17 cellular contexts compared by ENCODE assay signal in the genomic region with DNA sequence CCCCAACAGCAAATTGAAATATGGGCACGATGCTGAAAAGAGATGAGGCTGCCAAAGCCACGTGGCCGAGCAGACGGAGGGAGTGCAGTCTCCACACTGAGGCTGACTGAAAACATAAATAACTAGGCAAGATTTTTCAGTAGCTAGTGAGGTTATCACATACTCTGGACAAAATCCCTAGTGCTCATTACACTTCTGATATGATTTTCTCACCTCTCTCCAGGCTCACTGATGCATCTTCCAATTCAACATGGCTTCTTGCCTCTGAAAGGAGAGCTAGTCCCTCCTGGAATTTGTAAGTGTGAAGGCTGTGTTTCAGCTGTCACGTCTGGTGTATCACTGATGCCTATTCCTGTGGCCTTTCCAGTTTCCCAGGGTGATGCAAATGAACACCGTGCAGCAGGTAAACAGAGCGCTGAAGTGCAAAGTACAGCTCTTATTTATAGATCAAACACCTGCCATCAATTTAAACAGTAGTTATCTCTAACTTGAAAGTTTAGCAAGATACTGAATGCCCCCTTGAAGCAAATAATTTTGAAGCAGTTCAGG.
DNase-seq lines count a peak whose midpoint lies in the region; ATAC-seq, FAIRE-seq and TF ChIP-seq lines count a peak whose summit lies in the region.
"Had no signal": no experiment of that assay in that cellular context is flagged by ENCODE, and none has a peak within 500 bp of the region (broad histone marks: within the 10 kb centered on the region; RNA-seq: fewer than 3 reads in every experiment).

No MANE protein-coding gene starts in this region.

- H3K4me1 Mint-ChIP-seq in chondrocyte (ENCODE audit: low read depth): no peaks in the 10 kb centered on the region

- FAIRE-seq in islet of Langerhans (lab: Jason Lieb, UNC): peak; percentile 89
- FAIRE-seq: colon, K562 had no signal

- H3K36me3 Mint-ChIP-seq in chondrocyte (ENCODE audit: low read depth): peaks cover 3% of the 10 kb centered on the region
- H3K36me3 Mint-ChIP-seq: stimulated activated naive B cell treated with anti-CD40 and anti-IgM and Interleukin-4, amounts not matched to agents 10 μg/mL and 1 μg/mL and 100 μg/mL, for 72 hours had no signal

- H3K27ac Mint-ChIP-seq in chondrocyte (ENCODE audit: unreplicated experiment): no peak overlapping the region
- H3K27ac Mint-ChIP-seq: activated naive CD8-positive, alpha-beta T cell had no signal

- H3K4me3 ChIP-seq in foreskin fibroblast (ENCODE audit: low read depth in 1 of 2, low read length in 2 of 2): no peak overlapping the region
- H3K4me3 ChIP-seq: K562 had no signal

- peak; percentile 25 for ATAC-seq in HG02798 (IDR thresholded peaks at IDR 0.05; ENCODE audit: poor library complexity, unreplicated experiment)
- ATAC-seq: K562 had no signal

- peak; percentile 83 for DNase-seq in COLO668 (lab: John Stamatoyannopoulos, UW; ENCODE audit: unreplicated experiment)
- DNase-seq in NCI-H748 (lab: John Stamatoyannopoulos, UW; ENCODE audit: unreplicated experiment): peak; percentile 78
- DNase-seq in T-helper 2 cell: no peak
- no peak for DNase-seq in effector CD4-positive, alpha-beta T cell
- no peak for DNase-seq in foreskin fibroblast
- DNase-seq in chondrocyte (ENCODE audit: low spot score): no peak
- DNase-seq: DMS79 treated with DMSO at 0.1 percent for 48 hours; midbrain; NCI-H2227 treated with DMSO at 0.1 percent for 48 hours; Right ventricle myocardium superior; stimulated activated CD4-positive, alpha-beta T cell treated with anti-CD3 and anti-CD28 coated beads, Interleukin-4, amount 100 ng/mL, for 1 hour; stimulated activated naive B cell treated with anti-CD40 and anti-IgM and Interleukin-4, amounts not matched to agents 10 μg/mL and 1 μg/mL and 100 μg/mL, for 72 hours had no signal

- no peak overlapping the region for H3K4me3 Mint-ChIP-seq in chondrocyte (ENCODE audit: unreplicated experiment)
- H3K4me3 Mint-ChIP-seq: activated naive CD8-positive, alpha-beta T cell; stimulated activated naive B cell treated with anti-CD40 and anti-IgM and Interleukin-4, amounts not matched to agents 10 μg/mL and 1 μg/mL and 100 μg/mL, for 72 hours had no signal

- H3K27me3 Mint-ChIP-seq in chondrocyte (ENCODE audit: low read depth): no peaks in the 10 kb centered on the region
- H3K27me3 Mint-ChIP-seq: activated naive CD8-positive, alpha-beta T cell; stimulated activated naive B cell treated with anti-CD40 and anti-IgM and Interleukin-4, amounts not matched to agents 10 μg/mL and 1 μg/mL and 100 μg/mL, for 72 hours had no signal

- H3K9me3 Mint-ChIP-seq in chondrocyte (ENCODE audit: low read depth): no peaks in the 10 kb centered on the region
- H3K9me3 Mint-ChIP-seq: stimulated activated naive B cell treated with anti-CD40 and anti-IgM and Interleukin-4, amounts not matched to agents 10 μg/mL and 1 μg/mL and 100 μg/mL, for 72 hours had no signal

- TF ChIP-seq CTCF in foreskin fibroblast (IDR thresholded peaks at IDR 0.05; ENCODE audit: low read depth, low read length): no peak
- TF ChIP-seq CTCF in chondrocyte (IDR thresholded peaks at IDR 0.05): no peak

Comparison
In these comparisons a context has a peak if more than half of its experiments do, and no peak if none do; other contexts are left out.
1. DNase-seq: peak in COLO668 (single experiment) and NCI-H748 (single experiment); none in T-helper 2 cell (0 of 5), effector CD4-positive, alpha-beta T cell (single experiment), foreskin fibroblast (0 of 2) and chondrocyte (single experiment).